Comparison of ENCODE assay signal across 8 cellular contexts in the genomic region with DNA sequence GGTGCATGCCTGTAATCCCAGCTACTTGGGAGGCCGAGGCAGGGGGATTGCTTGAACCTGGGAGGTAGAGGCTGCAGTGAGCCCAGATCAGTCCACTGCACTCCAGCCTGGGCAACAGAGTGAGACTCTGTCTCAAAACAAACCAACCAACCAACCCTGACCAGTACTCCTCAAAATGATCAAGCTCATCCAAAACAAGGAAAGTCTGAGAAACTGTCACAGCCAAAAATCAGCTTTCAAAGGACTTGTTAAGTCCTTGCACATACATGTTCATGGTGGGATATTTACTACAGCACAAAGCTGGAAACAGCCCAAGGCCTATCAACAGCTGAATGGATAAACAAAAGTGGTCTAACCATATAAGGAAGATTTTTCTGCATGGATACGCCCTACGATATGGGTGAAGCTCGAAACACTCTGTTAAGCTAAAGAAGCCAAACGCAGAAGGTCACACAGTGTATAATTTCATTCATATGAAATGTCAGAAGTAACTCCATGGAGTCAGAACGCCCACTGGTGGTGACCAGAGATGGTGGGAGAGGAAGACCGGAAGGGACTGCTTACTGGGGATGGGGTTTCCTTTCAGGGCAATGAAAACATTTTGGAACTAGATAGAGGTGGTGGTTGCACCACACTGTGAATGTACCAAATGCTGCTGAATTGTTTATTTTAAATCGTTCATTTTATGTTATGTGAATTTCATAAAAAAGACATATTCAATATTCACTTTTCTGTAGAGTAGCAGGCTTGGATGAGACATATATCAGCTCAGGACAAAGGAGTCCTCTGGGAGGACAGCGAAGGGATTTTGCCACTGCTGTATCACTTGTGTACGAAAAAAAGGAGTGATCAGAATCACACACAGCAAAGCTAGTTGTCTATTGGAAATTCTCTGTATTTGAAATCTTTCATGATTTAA. TPM values are rescaled to one million over a fixed set of nuclear protein-coding genes. Genes with fewer than 3 reads are reported as not detected.
A peak's percentile ranks its signal among the peaks of the same experiment; 100 is the strongest.
DNase-seq lines count a peak whose midpoint lies in the region; ATAC-seq and TF ChIP-seq lines count a peak whose summit lies in the region.

No MANE protein-coding gene starts in this region.

- no peak overlapping the region for H3K4me2 ChIP-seq in mammary epithelial cell (ENCODE audit: insufficient read depth, low read depth, low read length)

- POLR2A ChIA-PET in naive thymus-derived CD4-positive, alpha-beta T cell (lab: Charles Lee) = interaction anchor here (0.9 to 1.6 kb wide), 3 partner anchors 19 to 100 kb away, joined by 3 read pairs; no protein-coding TSS in a partner anchor

- H3K4me1 ChIP-seq in mammary epithelial cell (ENCODE audit: insufficient read depth, low read length) = peaks cover 12% of the 10 kb centered on the region
- peaks cover 0 to 16% (median 6%) of the 10 kb centered on the region in 4 donors for H3K4me1 ChIP-seq in right lobe of liver
- peaks cover 9 to 10% of the 10 kb centered on the region in 2 donors for H3K4me1 ChIP-seq in naive thymus-derived CD4-positive, alpha-beta T cell (ENCODE audit: control insufficient read depth in 2 of 2, insufficient read depth in 2 of 2, low read length in 2 of 2)

- CTCF ChIA-PET in mammary epithelial cell (lab: Charles Lee; ENCODE audit: low non-redundant PET) = no interaction called here
- CTCF ChIA-PET in naive thymus-derived CD4-positive, alpha-beta T cell (lab: Charles Lee) = interaction anchor here (0.6 to 1.8 kb wide), 4 partner anchors 11 to 121 kb away, joined by 3 to 11 read pairs (median 4); no protein-coding TSS in a partner anchor

- H3K4me3 ChIP-seq in mammary epithelial cell (replicated peaks in 1 of 3; ENCODE audit: insufficient read depth in 1 of 3, low read depth in 2 of 3, low read length in 3 of 3) = no peak overlapping the region
- H3K4me3 ChIP-seq in right lobe of liver = no peak overlapping the region
- no peak overlapping the region for H3K4me3 ChIP-seq in naive thymus-derived CD4-positive, alpha-beta T cell (ENCODE audit: low read length)

- no peak for TF ChIP-seq POLR2A in right lobe of liver (IDR thresholded peaks at IDR 0.05)

- H3K9me3 ChIP-seq in mammary epithelial cell (replicated peaks; ENCODE audit: insufficient read depth, low read length) (no peaks in the 10 kb centered on the region), right lobe of liver (no peaks in the 10 kb centered on the region)
- no peaks in the 10 kb centered on the region for H3K9me3 ChIP-seq in naive thymus-derived CD4-positive, alpha-beta T cell (ENCODE audit: control insufficient read depth in 2 of 3, low read length in 3 of 3)

- no peaks in the 10 kb centered on the region for H3K27me3 Mint-ChIP-seq in naive thymus-derived CD4-positive, alpha-beta T cell

- peak; percentile 69 for TF ChIP-seq CTCF in mammary epithelial cell (conservative IDR thresholded peaks at IDR 0.05 in 1 of 2, IDR thresholded peaks at IDR 0.05 in 1 of 2; ENCODE audit: extremely low read depth in 1 of 2, insufficient read depth in 1 of 2, low read depth in 1 of 2, low read length in 2 of 2)
- peak; percentile 46 to 62 (median 58) for TF ChIP-seq CTCF in right lobe of liver (IDR thresholded peaks at IDR 0.05)

- dilution Hi-C loops in mammary epithelial cell (cut with HindIII; ENCODE audit: low sequenced_read_pairs) = no loop called here

- DNase-seq in NCI-H524 (lab: John Stamatoyannopoulos, UW) (peak; percentile 39 to 76), NCI-H524 treated with DMSO at 0.1 percent for 48 hours (lab: John Stamatoyannopoulos, UW) (no peak), NCI-H510A treated with DMSO at 0.1 percent for 48 hours (lab: John Stamatoyannopoulos, UW) (peak; percentile 58), mammary epithelial cell (peak; percentile 33), right lobe of liver (no peak)
- DNase-seq in naive thymus-derived CD4-positive, alpha-beta T cell = no peak
- no peak for DNase-seq in stimulated activated CD4-positive, alpha-beta T cell treated with anti-CD3 and anti-CD28 coated beads, Interleukin-4, amount 100 ng/mL, for 1 hour

- H2AFZ ChIP-seq in mammary epithelial cell (ENCODE audit: low read depth, low read length) = no peak overlapping the region

- no peaks in the 10 kb centered on the region for H3K27me3 ChIP-seq in mammary epithelial cell (ENCODE audit: insufficient read depth, low read length)
- H3K27me3 ChIP-seq in right lobe of liver = no peaks in the 10 kb centered on the region
- no peaks in the 10 kb centered on the region for H3K27me3 ChIP-seq in naive thymus-derived CD4-positive, alpha-beta T cell (ENCODE audit: control insufficient read depth in 2 of 2, insufficient read depth in 2 of 2, low read length in 2 of 2)

- H3K4me1 Mint-ChIP-seq in naive thymus-derived CD4-positive, alpha-beta T cell = peaks cover 11 to 29% (median 24%) of the 10 kb centered on the region in 7 donors

- H3K36me3 ChIP-seq in mammary epithelial cell (ENCODE audit: insufficient read depth, low read length) (peaks cover 3% of the 10 kb centered on the region), right lobe of liver (peaks cover 0 to 6% (median 0%) of the 10 kb centered on the region in 4 donors)
- peaks cover 0 to 3% (median 0%) of the 10 kb centered on the region in 3 experiments for H3K36me3 ChIP-seq in naive thymus-derived CD4-positive, alpha-beta T cell (ENCODE audit: control insufficient read depth in 2 of 3, insufficient read depth in 3 of 3, low read length in 3 of 3)

- H3K79me2 ChIP-seq in mammary epithelial cell (ENCODE audit: insufficient read depth, low read length) = no peaks in the 10 kb centered on the region

- in situ Hi-C loops in mammary epithelial cell (cut with MboI; ENCODE audit: low sequenced_read_pairs in 2 of 2) = loop anchor here in 1 of 2 donors (10.0 kb wide), 1 partner anchor 103 kb away; no protein-coding TSS in a partner anchor

- no peak overlapping the region for H3K4me3 Mint-ChIP-seq in naive thymus-derived CD4-positive, alpha-beta T cell

- peaks cover 0 to 2% (median 0%) of the 10 kb centered on the region in 11 donors for H3K9me3 Mint-ChIP-seq in naive thymus-derived CD4-positive, alpha-beta T cell

- peak in 2 of 4 donors; percentile 36 to 43 for ATAC-seq in right lobe of liver
- no peak for ATAC-seq in naive thymus-derived CD4-positive, alpha-beta T cell
- ATAC-seq in GM19463 (IDR thresholded peaks at IDR 0.05; ENCODE audit: unreplicated experiment) = no peak

- peak overlapping the region; percentile 10 for H3K9ac ChIP-seq in mammary epithelial cell (ENCODE audit: insufficient read depth, low read length)

- BruUV-seq in mammary epithelial cell (replicated peaks; lab: Mats Ljungman, UMichigan) = no TSS peak

- H4K20me1 ChIP-seq in mammary epithelial cell (ENCODE audit: insufficient read depth, low read length) = no peaks in the 10 kb centered on the region

- H3K27ac ChIP-seq in mammary epithelial cell (ENCODE audit: insufficient read depth, low read depth, low read length) (no peak overlapping the region), right lobe of liver (no peak overlapping the region)
- H3K27ac ChIP-seq in naive thymus-derived CD4-positive, alpha-beta T cell (ENCODE audit: low read depth, low read length) = no peak overlapping the region

- intact Hi-C loops in mammary epithelial cell (cut with micrococcal nuclease) = no loop called here
- intact Hi-C loops in right lobe of liver (cut with DNase I) = loop anchor here (5.0 to 10.0 kb wide), 2 partner anchors 93 to 95 kb away; no protein-coding TSS in a partner anchor
- intact Hi-C loops in naive thymus-derived CD4-positive, alpha-beta T cell (cut with micrococcal nuclease) = no loop called here

- peak overlapping the region in 1 of 9 donors; percentile 48 for H3K27ac Mint-ChIP-seq in naive thymus-derived CD4-positive, alpha-beta T cell

- WGBS in mammary epithelial cell (ENCODE audit: low coverage, missing lambda C conversion rate) = 39% methylated on average over 9 of the region's 10 CpGs
- WGBS in right lobe of liver (ENCODE audit: insufficient coverage, low coverage, low lambda C conversion rate, missing lambda C conversion rate) = 43% methylated on average over 9 of the region's 10 CpGs

- H3K36me3 Mint-ChIP-seq in naive thymus-derived CD4-positive, alpha-beta T cell = peaks cover 0 to 4% (median 0%) of the 10 kb centered on the region in 5 donors

RNA-seq across cellular contexts. Expression of gene CCL17, which starts 17.7 kb away (rescaled TPM):
- not detected for total RNA-seq in mammary epithelial cell
- not detected for polyA plus RNA-seq in mammary epithelial cell
- polyA minus RNA-seq in mammary epithelial cell = not detected
- not detected for total RNA-seq in right lobe of liver
- total RNA-seq in naive thymus-derived CD4-positive, alpha-beta T cell = under 1 TPM in 1 of 5 experiments, not detected in 4; 0.60 TPM
- not detected for polyA plus RNA-seq in naive thymus-derived CD4-positive, alpha-beta T cell

RNA-seq across cellular contexts. Expression of gene CIAPIN1, which starts 24.9 kb away (rescaled TPM):
- total RNA-seq in mammary epithelial cell (10 to 100 TPM; 60.8 to 69.9 TPM), right lobe of liver (10 to 100 TPM; 23.3 to 27.4 (median 23.9) TPM)
- polyA plus RNA-seq in mammary epithelial cell = 63.8 TPM
- polyA minus RNA-seq in mammary epithelial cell = 56.2 TPM
- total RNA-seq in naive thymus-derived CD4-positive, alpha-beta T cell = 10 to 100 TPM; 33.6 to 52.8 (median 35.8) TPM
- polyA plus RNA-seq in naive thymus-derived CD4-positive, alpha-beta T cell = 100 to 1,000 TPM in 1 of 2 donors, 10 to 100 TPM in 1; 65.2 to 119 TPM

RNA-seq across cellular contexts. Expression of gene COQ9, which starts 25.0 kb away (rescaled TPM):
- 10 to 100 TPM; 41.2 to 42.5 TPM for total RNA-seq in mammary epithelial cell
- polyA plus RNA-seq in mammary epithelial cell = 69.8 TPM
- polyA minus RNA-seq in mammary epithelial cell = 96.9 TPM
- total RNA-seq in right lobe of liver = 10 to 100 TPM; 43.2 to 81.4 (median 55.3) TPM
- total RNA-seq in naive thymus-derived CD4-positive, alpha-beta T cell = 10 to 100 TPM; 16.4 to 45.4 (median 36.6) TPM
- polyA plus RNA-seq in naive thymus-derived CD4-positive, alpha-beta T cell = 10 to 100 TPM; 25.7 to 51.7 TPM

RNA-seq across cellular contexts. Expression of gene POLR2C, which starts 40.2 kb away (rescaled TPM):
- total RNA-seq in mammary epithelial cell = 10 to 100 TPM; 45.1 to 82.2 TPM
- 87.8 TPM for polyA plus RNA-seq in mammary epithelial cell
- polyA minus RNA-seq in mammary epithelial cell = 161 TPM
- total RNA-seq in right lobe of liver = 10 to 100 TPM; 27.7 to 70.2 (median 35.4) TPM
- 10 to 100 TPM; 63.4 to 96.3 (median 81.4) TPM for total RNA-seq in naive thymus-derived CD4-positive, alpha-beta T cell
- 10 to 100 TPM; 45.0 to 55.7 TPM for polyA plus RNA-seq in naive thymus-derived CD4-positive, alpha-beta T cell

RNA-seq across cellular contexts. Expression of gene CX3CL1, which starts 50.0 kb away (rescaled TPM):
- total RNA-seq in mammary epithelial cell (10 to 100 TPM in 1 of 2 donors, 1 to 10 TPM in 1; 1.2 to 11.2 TPM), right lobe of liver (10 to 100 TPM in 3 of 6 experiments, 1 to 10 TPM in 3; 3.3 to 20.5 (median 9.8) TPM)
- polyA plus RNA-seq in mammary epithelial cell = 5.9 TPM
- 6.0 TPM for polyA minus RNA-seq in mammary epithelial cell
- total RNA-seq in naive thymus-derived CD4-positive, alpha-beta T cell = not detected
- polyA plus RNA-seq in naive thymus-derived CD4-positive, alpha-beta T cell = not detected

Comparison
In these comparisons a context has a peak if more than half of its experiments do, and no peak if none do; other contexts are left out.
1. DNase-seq: peak in NCI-H524 (2 of 2), NCI-H510A treated with DMSO at 0.1 percent for 48 hours (single experiment) and mammary epithelial cell (single experiment); none in NCI-H524 treated with DMSO at 0.1 percent for 48 hours (single experiment), right lobe of liver (0 of 3), naive thymus-derived CD4-positive, alpha-beta T cell (0 of 9) and stimulated activated CD4-positive, alpha-beta T cell treated with anti-CD3 and anti-CD28 coated beads, Interleukin-4, amount 100 ng/mL, for 1 hour (single experiment).
2. intact Hi-C loops: an anchor here in right lobe of liver (5.0 to 10.0 kb wide); none called in mammary epithelial cell and naive thymus-derived CD4-positive, alpha-beta T cell.